Comparison of ENCODE assay signal across 1 cellular context in genomic region chr22:45470871-45471270, GRCh38.
TF ChIP-seq lines count a peak whose summit lies in the region.

No MANE protein-coding gene starts in this region.

TF ChIP-seq in H1, 55 proteins besides CTCF, POLR2A, EP300 and RAD21:
- TF ChIP-seq BACH1 (IDR thresholded peaks at IDR 0.05; ENCODE audit: low read length): no peak
- TF ChIP-seq CBX8 (IDR thresholded peaks at IDR 0.05; ENCODE audit: borderline replicate concordance, low read depth, low read length): no peak
- TF ChIP-seq POLR2AphosphoS5 (IDR thresholded peaks at IDR 0.05; ENCODE audit: low read depth, low read length): no peak
- no peak for TF ChIP-seq TAF7 (optimal IDR thresholded peaks at IDR 0.05; ENCODE audit: borderline replicate concordance, low read depth, low read length)
- TF ChIP-seq SIRT6 (IDR thresholded peaks at IDR 0.05; ENCODE audit: low read length): no peak
- no peak for TF ChIP-seq MAFK (IDR thresholded peaks at IDR 0.05; ENCODE audit: low read depth, low read length)
- TF ChIP-seq KDM5A (IDR thresholded peaks at IDR 0.05; ENCODE audit: low read length): no peak
- no peak for TF ChIP-seq KDM4A (IDR thresholded peaks at IDR 0.05; ENCODE audit: low read depth, low read length, severe bottlenecking)
- no peak for TF ChIP-seq TCF12 (IDR thresholded peaks at IDR 0.05; ENCODE audit: low read depth, low read length)
- TF ChIP-seq EZH2 (IDR thresholded peaks at IDR 0.05; ENCODE audit: low read depth, low read length, severe bottlenecking): no peak
- no peak for TF ChIP-seq BCL11A (IDR thresholded peaks at IDR 0.05; ENCODE audit: low read depth in 2 of 2, low read length in 2 of 2)
- TF ChIP-seq, protein P1, sequence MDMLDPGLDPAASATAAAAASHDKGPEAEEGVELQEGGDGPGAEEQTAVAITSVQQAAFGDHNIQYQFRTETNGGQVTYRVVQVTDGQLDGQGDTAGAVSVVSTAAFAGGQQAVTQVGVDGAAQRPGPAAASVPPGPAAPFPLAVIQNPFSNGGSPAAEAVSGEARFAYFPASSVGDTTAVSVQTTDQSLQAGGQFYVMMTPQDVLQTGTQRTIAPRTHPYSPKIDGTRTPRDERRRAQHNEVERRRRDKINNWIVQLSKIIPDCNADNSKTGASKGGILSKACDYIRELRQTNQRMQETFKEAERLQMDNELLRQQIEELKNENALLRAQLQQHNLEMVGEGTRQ (IDR thresholded peaks at IDR 0.05; ENCODE audit: low read length): no peak
